Comparison of ENCODE assay signal across 14 cellular contexts in genomic region chr20:41534842-41535241, GRCh38.
"Had no signal": no experiment of that assay in that cellular context is flagged by ENCODE, and none has a peak within 500 bp of the region (broad histone marks: within the 10 kb centered on the region; RNA-seq: fewer than 3 reads in every experiment).

No MANE protein-coding gene starts in this region.

- H3K9ac ChIP-seq: neural progenitor cell, parathyroid adenoma had no signal

- H3K27me3 ChIP-seq: body of pancreas, gastroesophageal sphincter, neural progenitor cell, tibial nerve had no signal

- H3K4me3 Mint-ChIP-seq: activated CD8-positive, alpha-beta T cell treated with anti-CD3 and anti-CD28 coated beads, Interleukin-2, amount 10 ng/mL, durations not matched to agents 7 days and 5 days; mesothelial cell of epicardium; neural progenitor cell had no signal

- H3K27ac Mint-ChIP-seq: activated CD8-positive, alpha-beta T cell treated with anti-CD3 and anti-CD28 coated beads, Interleukin-2, amount 10 ng/mL, durations not matched to agents 7 days and 5 days; mesothelial cell of epicardium; neural progenitor cell had no signal

- H3K9me3 ChIP-seq: body of pancreas had no signal

- DNase-seq: activated CD8-positive, alpha-beta memory T cell treated with anti-CD3 and anti-CD28 coated beads, Interleukin-2, amount 50 U/mL, for 48 hours; activated CD8-positive, alpha-beta T cell treated with anti-CD3 and anti-CD28 coated beads, Interleukin-2, amount 10 ng/mL, durations not matched to agents 7 days and 5 days; activated naive CD4-positive, alpha-beta T cell; body of pancreas; retina; stimulated activated CD4-positive, alpha-beta T cell treated with anti-CD3 and anti-CD28 coated beads, Interleukin-15, amount 100 ng/mL, for 24 hours; stimulated activated CD4-positive, alpha-beta T cell treated with anti-CD3 and anti-CD28 coated beads, Interleukin-4, amount 100 ng/mL, for 4 hours; T-helper 2 cell had no signal

- ATAC-seq: activated CD8-positive, alpha-beta T cell treated with anti-CD3 and anti-CD28 coated beads, Interleukin-2, amount 10 ng/mL, durations not matched to agents 7 days and 5 days; body of pancreas; gastroesophageal sphincter had no signal

- FAIRE-seq: colon had no signal

- H2AFZ ChIP-seq: neural progenitor cell, parathyroid adenoma had no signal

- H3K4me1 ChIP-seq: gastroesophageal sphincter, neural progenitor cell had no signal

- H3K4me2 ChIP-seq: neural progenitor cell had no signal

- H3K27ac ChIP-seq: body of pancreas, gastroesophageal sphincter, neural progenitor cell, parathyroid adenoma, tibial nerve had no signal

- H3K4me1 Mint-ChIP-seq: neural progenitor cell had no signal

- H3K4me3 ChIP-seq: body of pancreas, gastroesophageal sphincter, neural progenitor cell, tibial nerve had no signal
